8 cellular contexts compared by ENCODE assay signal in the genomic region with DNA sequence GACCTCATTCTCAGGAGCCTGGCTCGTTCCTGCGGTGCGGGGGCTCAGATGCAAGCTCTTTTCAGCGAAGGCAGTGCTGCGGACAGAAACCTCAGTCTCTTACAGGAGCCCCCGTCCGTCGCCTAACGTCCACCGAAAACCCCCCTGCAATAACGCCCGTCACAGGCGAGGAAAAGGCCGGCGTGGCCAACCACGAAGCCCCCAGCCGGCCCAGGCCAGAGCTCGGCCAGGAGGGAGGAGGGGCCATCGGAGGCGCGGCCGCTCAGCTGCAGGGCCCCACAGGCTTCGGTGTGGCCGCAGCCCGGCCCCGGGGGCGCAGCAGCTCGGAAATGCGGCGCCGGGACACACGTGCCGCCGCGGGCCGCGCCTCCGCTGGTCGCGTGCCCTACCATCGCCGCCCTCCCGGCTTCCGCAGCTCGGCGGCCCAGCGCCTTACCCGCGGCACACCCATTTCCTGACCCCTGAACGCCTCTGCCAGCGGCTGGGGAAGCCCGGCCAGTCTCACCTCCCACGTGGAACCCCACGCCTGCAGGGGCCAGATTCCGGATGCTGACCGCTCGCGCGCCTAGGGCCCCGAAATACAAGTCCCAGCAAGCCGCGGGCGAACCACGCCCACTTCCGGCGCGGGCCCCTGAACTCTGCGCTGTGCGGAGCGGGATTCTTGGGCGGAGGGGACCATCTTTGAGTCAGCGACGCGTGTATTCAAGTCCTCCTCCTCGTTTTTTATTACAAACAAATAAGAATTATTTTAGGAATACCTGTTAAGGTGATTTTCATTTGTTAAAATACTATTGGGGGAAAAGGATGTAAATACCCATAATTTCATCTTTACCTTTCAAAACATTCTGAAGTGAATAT.
DNase-seq lines count a peak whose midpoint lies in the region; ATAC-seq, FAIRE-seq and TF ChIP-seq lines count a peak whose summit lies in the region.

A gene (minus strand): TSS at position 582 of the 858 bp plus-strand sequence. CDS start 16,537 bp downstream, outside the sequence.

- peaks cover 0 to 2% (median 0%) of the 10 kb centered on the region in 5 donors for H3K36me3 ChIP-seq in subcutaneous abdominal adipose tissue (ENCODE audit: control insufficient read depth in 5 of 5, insufficient read depth in 5 of 5, low read length in 5 of 5)

- ATAC-seq in HG03457 (IDR thresholded peaks at IDR 0.05; ENCODE audit: unreplicated experiment): peak; percentile 87

- POLR2A ChIA-PET in RWPE1 (lab: Yijun Ruan, JAX; ENCODE audit: low non-redundant PET): no interaction called here

- peaks cover 43% of the 10 kb centered on the region for H3K9me3 Mint-ChIP-seq in activated naive CD4-positive, alpha-beta T cell treated with anti-CD3 and anti-CD28 coated beads, Interleukin-2, amount 10 ng/mL, durations not matched to agents 7 days and 5 days

- H3K36me3 Mint-ChIP-seq in activated naive CD4-positive, alpha-beta T cell treated with anti-CD3 and anti-CD28 coated beads, Interleukin-2, amount 10 ng/mL, durations not matched to agents 7 days and 5 days: peaks cover 26% of the 10 kb centered on the region

- TF ChIP-seq CTCF in RWPE1 (conservative IDR thresholded peaks at IDR 0.05; ENCODE audit: low read depth): no peak

- FAIRE-seq in GM19239 (lab: Jason Lieb, UNC): peak; percentile 61

- no peaks in the 10 kb centered on the region for H3K27me3 ChIP-seq in subcutaneous abdominal adipose tissue (ENCODE audit: control insufficient read depth in 5 of 5, insufficient read depth in 4 of 5, low read length in 5 of 5)

- peak within 1 kb of the TSS; percentile 40 for H3K27ac ChIP-seq in RWPE1
- peak within 1 kb of the TSS; percentile 61 for H3K27ac ChIP-seq in subcutaneous abdominal adipose tissue (ENCODE audit: low read depth, low read length)

- H3K4me1 ChIP-seq in subcutaneous abdominal adipose tissue (ENCODE audit: control insufficient read depth in 5 of 5, insufficient read depth in 5 of 5, low read length in 5 of 5): peaks cover 0 to 20% (median 19%) of the 10 kb centered on the region in 5 donors

- H3K9me3 ChIP-seq in subcutaneous abdominal adipose tissue (ENCODE audit: control insufficient read depth in 5 of 5, low read length in 5 of 5): no peaks in the 10 kb centered on the region

- DNase-seq in Ammon's horn (ENCODE audit: low spot score) (peak; percentile 91), GM19239 (ENCODE audit: insufficient read length, low spot score) (peak; percentile 53), RWPE1 (ENCODE audit: low spot score) (peak; percentile 68), globus pallidus (ENCODE audit: low spot score) (peak; percentile 83), non-pigmented ciliary epithelial cell (ENCODE audit: low read depth) (peak; percentile 63)
- peak; percentile 79 for DNase-seq in activated naive CD4-positive, alpha-beta T cell treated with anti-CD3 and anti-CD28 coated beads, Interleukin-2, amount 10 ng/mL, durations not matched to agents 7 days and 5 days

- peak within 1 kb of the TSS; percentile 70 for H3K4me3 Mint-ChIP-seq in activated naive CD4-positive, alpha-beta T cell treated with anti-CD3 and anti-CD28 coated beads, Interleukin-2, amount 10 ng/mL, durations not matched to agents 7 days and 5 days

- peak within 1 kb of the TSS in 4 of 5 donors; percentile 27 to 70 (median 62) for H3K9ac ChIP-seq in subcutaneous abdominal adipose tissue (ENCODE audit: low read length in 5 of 5)

- H3K4me1 Mint-ChIP-seq in activated naive CD4-positive, alpha-beta T cell treated with anti-CD3 and anti-CD28 coated beads, Interleukin-2, amount 10 ng/mL, durations not matched to agents 7 days and 5 days: peaks cover 50% of the 10 kb centered on the region

- H3K27me3 Mint-ChIP-seq in activated naive CD4-positive, alpha-beta T cell treated with anti-CD3 and anti-CD28 coated beads, Interleukin-2, amount 10 ng/mL, durations not matched to agents 7 days and 5 days: peaks cover 3% of the 10 kb centered on the region

- peak within 1 kb of the TSS; percentile 60 for H3K27ac Mint-ChIP-seq in activated naive CD4-positive, alpha-beta T cell treated with anti-CD3 and anti-CD28 coated beads, Interleukin-2, amount 10 ng/mL, durations not matched to agents 7 days and 5 days

- peak within 1 kb of the TSS; percentile 65 to 75 (median 73) for H3K4me3 ChIP-seq in subcutaneous abdominal adipose tissue (ENCODE audit: low read depth in 1 of 5, low read length in 5 of 5)

- CTCF ChIA-PET in RWPE1 (lab: Yijun Ruan, JAX): no interaction called here
- CTCF ChIA-PET in activated naive CD4-positive, alpha-beta T cell treated with anti-CD3 and anti-CD28 coated beads, Interleukin-2, amount 10 ng/mL, durations not matched to agents 7 days and 5 days (lab: Charles Lee): interaction anchor here (1.7 kb wide), 1 partner anchor 11 kb away, joined by 4 read pairs; no protein-coding TSS in a partner anchor

Comparison
In these comparisons a context has a peak if more than half of its experiments do, and no peak if none do; other contexts are left out.
1. Peak in every context shown above with its lines: DNase-seq, ATAC-seq, H3K4me3 ChIP-seq and H3K27ac ChIP-seq.